In the genomic region with DNA sequence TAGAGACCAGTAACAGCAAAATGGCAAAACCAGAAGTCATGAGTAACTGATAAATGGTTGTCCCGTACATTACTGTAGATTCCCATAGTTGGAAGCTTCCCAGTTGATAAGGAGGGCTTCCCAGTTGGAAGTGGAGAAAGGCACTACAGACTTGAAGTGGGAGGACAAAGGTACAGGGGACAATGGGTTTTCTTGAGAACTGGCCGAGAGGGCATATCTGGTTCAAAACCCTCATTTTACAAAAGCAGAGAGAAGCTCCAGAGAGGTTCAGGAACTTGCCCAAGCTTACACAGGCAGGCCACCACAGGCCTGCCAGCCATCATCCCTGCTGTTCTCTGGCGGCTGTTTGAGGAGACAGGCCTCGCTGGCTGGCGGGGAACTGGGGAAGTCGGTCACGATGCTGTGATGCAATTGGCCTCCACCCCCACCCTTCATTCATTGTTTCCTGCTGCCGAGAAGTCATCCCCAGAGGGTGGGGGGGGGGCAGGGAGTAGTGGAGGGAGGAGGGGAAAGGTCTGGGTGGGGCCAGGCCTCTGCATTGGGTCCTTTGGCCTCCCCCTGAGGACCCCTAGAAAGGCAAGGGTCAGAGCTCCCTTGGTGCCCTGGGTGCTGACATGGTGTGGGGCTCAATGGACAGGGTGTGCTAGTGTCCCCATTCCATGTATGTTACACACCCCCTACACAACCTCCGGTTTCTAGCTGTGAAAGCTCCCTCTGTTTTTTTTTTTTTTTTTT, we compare ENCODE assay signal across 8 cellular contexts. TPM values are rescaled to one million over a fixed set of nuclear protein-coding genes. Genes with fewer than 3 reads are reported as not detected.
DNase-seq lines count a peak whose midpoint lies in the region; ATAC-seq lines count a peak whose summit lies in the region.

No MANE protein-coding gene starts in this region.

- peak overlapping the region; percentile 95 to 100 (median 98) for H3K27ac Mint-ChIP-seq in CD8-positive, alpha-beta memory T cell

- H3K27me3 ChIP-seq in CD8-positive, alpha-beta memory T cell (ENCODE audit: insufficient read depth, low read length, poor library complexity, severe bottlenecking), result no peaks in the 10 kb centered on the region

- peak overlapping the region; percentile 88 to 96 (median 91) for H3K4me3 Mint-ChIP-seq in CD8-positive, alpha-beta memory T cell

- H3K36me3 ChIP-seq in CD8-positive, alpha-beta memory T cell (ENCODE audit: insufficient read depth, low read length), result peaks cover 26% of the 10 kb centered on the region

- DNase-seq in CD8-positive, alpha-beta memory T cell, result peak; percentile 64 to 83 (median 66)
- peak; percentile 88 for DNase-seq in MV-4-11 (lab: John Stamatoyannopoulos, UW)
- DNase-seq in activated CD8-positive, alpha-beta memory T cell treated with anti-CD3 and anti-CD28 coated beads, Interleukin-2, amount 50 U/mL, for 4 hours, result peak; percentile 75
- DNase-seq in epithelial cell of prostate (ENCODE audit: low read depth, low spot score), result peak; percentile 57
- peak; percentile 59 for DNase-seq in myocyte (ENCODE audit: low read depth)
- peak; percentile 71 for DNase-seq in superior temporal gyrus (ENCODE audit: extremely low spot score)
- no peak for DNase-seq in HuH-7 (ENCODE audit: low spot score)

- no peaks in the 10 kb centered on the region for H3K27me3 Mint-ChIP-seq in CD8-positive, alpha-beta memory T cell

- peak overlapping the region; percentile 79 for H3K27ac ChIP-seq in CD8-positive, alpha-beta memory T cell (ENCODE audit: low read depth, low read length)
- H3K27ac ChIP-seq in epithelial cell of prostate, result peak overlapping the region; percentile 95

- H3K4me1 Mint-ChIP-seq in CD8-positive, alpha-beta memory T cell, result peaks cover 62 to 79% (median 66%) of the 10 kb centered on the region in 3 donors

- no peaks in the 10 kb centered on the region for H3K9me3 Mint-ChIP-seq in CD8-positive, alpha-beta memory T cell

- ATAC-seq in HG02678 (IDR thresholded peaks at IDR 0.05; ENCODE audit: unreplicated experiment), result no peak

- peaks cover 0 to 35% (median 6%) of the 10 kb centered on the region in 3 donors for H3K36me3 Mint-ChIP-seq in CD8-positive, alpha-beta memory T cell

- no peaks in the 10 kb centered on the region for H3K9me3 ChIP-seq in CD8-positive, alpha-beta memory T cell (ENCODE audit: low read length)

- H3K4me1 ChIP-seq in CD8-positive, alpha-beta memory T cell (ENCODE audit: insufficient read depth, low read length), result peaks cover 79% of the 10 kb centered on the region

- H3K4me3 ChIP-seq in CD8-positive, alpha-beta memory T cell (ENCODE audit: low read length), result peak overlapping the region; percentile 87

- CTCF ChIA-PET in CD8-positive, alpha-beta memory T cell (lab: Charles Lee), result interaction anchor here (0.9 to 7.3 kb wide), 10 partner anchors 9 to 147 kb away, joined by 3 to 50 read pairs (median 6); no protein-coding TSS in a partner anchor

- POLR2A ChIA-PET in CD8-positive, alpha-beta memory T cell (lab: Charles Lee), result interaction anchor here (0.6 to 6.4 kb wide), 16 partner anchors 11 to 579 kb away, joined by 3 to 28 read pairs (median 5); partner anchors contain the start of genes FOXJ1 and RNF157

RNA-seq across cellular contexts. Expression of gene UBALD2, which starts 3.0 kb away (rescaled TPM):
- total RNA-seq in CD8-positive, alpha-beta memory T cell, result 100 to 1,000 TPM; 125 to 133 TPM
- 8.7 TPM for polyA plus RNA-seq in CD8-positive, alpha-beta memory T cell
- 5.1 and 5.4 TPM in 2 replicates for total RNA-seq in myocyte
- 17.1 TPM for polyA plus RNA-seq in myocyte (2012)

RNA-seq across cellular contexts. Expression of gene RNF157, which starts 27.9 kb away (rescaled TPM):
- total RNA-seq in CD8-positive, alpha-beta memory T cell, result 10 to 100 TPM; 13.9 TPM
- 10.7 TPM for polyA plus RNA-seq in CD8-positive, alpha-beta memory T cell
- 6.0 and 7.1 TPM in 2 replicates for total RNA-seq in myocyte
- polyA plus RNA-seq in myocyte (2012), result 3.6 TPM

RNA-seq across cellular contexts. Expression of gene QRICH2, which starts 39.9 kb away (rescaled TPM):
- 1 to 10 TPM; 2.4 to 2.5 TPM for total RNA-seq in CD8-positive, alpha-beta memory T cell
- 0.22 TPM for polyA plus RNA-seq in CD8-positive, alpha-beta memory T cell
- total RNA-seq in myocyte, result 1.7 and 2.6 TPM in 2 replicates
- 3.3 TPM for polyA plus RNA-seq in myocyte (2012)

Comparison
In these comparisons a context has a peak if more than half of its experiments do, and no peak if none do; other contexts are left out.
1. RNA of gene UBALD2, which starts 3.0 kb away (total RNA-seq): 125 to 133 TPM in CD8-positive, alpha-beta memory T cell; 5.1 to 5.4 TPM in myocyte; every median in the first group is over 10 times any median in the second.